ENCODE assay signal across 23 cellular contexts in genomic region chr3:1462916-1463315, GRCh38.
"Had no signal": no experiment of that assay in that cellular context is flagged by ENCODE, and none has a peak within 500 bp of the region (broad histone marks: within the 10 kb centered on the region; RNA-seq: fewer than 3 reads in every experiment).

No MANE protein-coding gene starts in this region.

- H3K27me3 ChIP-seq: SJSA1 had no signal

- H3K4me2 ChIP-seq: KMS-11 had no signal

- H3K9ac ChIP-seq: KMS-11 had no signal

- DNase-seq: Kasumi-1, MV-4-11, NCI-H1048, NCI-H1105, NCI-H1417, NCI-H1436 treated with DMSO at 0.1 percent for 48 hours, NCI-H1694, NCI-H187 treated with DMSO at 0.1 percent for 48 hours, NCI-H2029 treated with DMSO at 0.1 percent for 48 hours, NCI-H2171, NCI-H226, NCI-H446, NCI-H524 treated with DMSO at 0.1 percent for 48 hours, NCI-H69, NCI-H774, Right ventricle myocardium superior, RPMI8226, SIG-M5 had no signal

- H3K36me3 ChIP-seq: SJSA1 had no signal

- H3K4me1 ChIP-seq: SJSA1 had no signal

- H3K9me3 ChIP-seq: SJSA1 had no signal

- ATAC-seq: K562 had no signal

- H3K4me3 ChIP-seq: K562, SJSA1, SK-N-MC had no signal

- H3K27ac ChIP-seq: HL-60, KMS-11, SJSA1, SK-N-MC had no signal
